In genomic region chr9:36968574-36969215, GRCh38 we compare ENCODE assay signal across 18 cellular contexts.
DNase-seq lines count a peak whose midpoint lies in the region; ATAC-seq, FAIRE-seq and TF ChIP-seq lines count a peak whose summit lies in the region.
"Had no signal": no experiment of that assay in that cellular context is flagged by ENCODE, and none has a peak within 500 bp of the region (broad histone marks: within the 10 kb centered on the region; RNA-seq: fewer than 3 reads in every experiment).

No MANE protein-coding gene starts in this region.

- CTCF ChIA-PET in Caco-2 (lab: Charles Lee) = interaction anchor here (0.6 kb wide), 1 partner anchor 161 kb away, joined by 3 read pairs; no protein-coding TSS in a partner anchor

- DNase-seq in Caco-2 (no peak), bronchial epithelial cell (ENCODE audit: low read depth) (no peak), HAP-1 (ENCODE audit: low spot score in 2 of 2) (no peak)
- DNase-seq in stimulated activated effector memory CD8-positive, alpha-beta T cell treated with anti-CD3 and anti-CD28 coated beads, Interleukin-12 subunit alpha, Interleukin-12 subunit beta, amount 100 ng/mL, for 72 hours (ENCODE audit: low spot score in 2 of 2) = no peak
- DNase-seq: CD4-positive, alpha-beta memory T cell; DMS79 treated with DMSO at 0.1 percent for 48 hours; NCI-H1436; NCI-H2029 treated with DMSO at 0.1 percent for 48 hours; NCI-H2171 treated with DMSO at 0.1 percent for 48 hours; NCI-H446 treated with DMSO at 0.1 percent for 48 hours; NCI-H774; PC-9; SJCRH30 had no signal

- H3K4me1 Mint-ChIP-seq in Caco-2 (ENCODE audit: low read depth, unreplicated experiment) (no peaks in the 10 kb centered on the region), IgD-negative memory B cell (peaks cover 18 to 24% (median 21%) of the 10 kb centered on the region in 3 donors)
- H3K4me1 Mint-ChIP-seq in stimulated activated effector memory CD8-positive, alpha-beta T cell treated with anti-CD3 and anti-CD28 coated beads, Interleukin-12 subunit alpha, Interleukin-12 subunit beta, amount 100 ng/mL, for 72 hours = no peaks in the 10 kb centered on the region
- H3K4me1 Mint-ChIP-seq: CD4-positive, alpha-beta memory T cell had no signal

- POLR2A ChIA-PET in Caco-2 (lab: Charles Lee) = no interaction called here

- H3K27me3 Mint-ChIP-seq in Caco-2 (ENCODE audit: insufficient read depth, unreplicated experiment) (peaks cover 6% of the 10 kb centered on the region), IgD-negative memory B cell (peaks cover 2% of the 10 kb centered on the region)

- H3K4me3 ChIP-seq in Caco-2 (ENCODE audit: low read depth, low read length) (no peak overlapping the region), bronchial epithelial cell (ENCODE audit: low read depth, low read length) (no peak overlapping the region), HAP-1 (no peak overlapping the region)
- H3K4me3 ChIP-seq: K562, PC-9, SJCRH30 had no signal

- intact Hi-C loops in Caco-2 (cut with micrococcal nuclease; ENCODE audit: unreplicated experiment) = no loop called here

- H3K4me1 ChIP-seq in Caco-2 = no peaks in the 10 kb centered on the region
- peaks cover 8% of the 10 kb centered on the region for H3K4me1 ChIP-seq in HAP-1
- H3K4me1 ChIP-seq: SJCRH30 had no signal

- H3K36me3 ChIP-seq in Caco-2 (ENCODE audit: control insufficient read depth, insufficient read depth, low read length) (no peaks in the 10 kb centered on the region), bronchial epithelial cell (ENCODE audit: control insufficient read depth, insufficient read depth, low read length) (no peaks in the 10 kb centered on the region), HAP-1 (replicated peaks) (no peaks in the 10 kb centered on the region)
- H3K36me3 ChIP-seq: SJCRH30 had no signal

- H3K9me3 Mint-ChIP-seq in Caco-2 (ENCODE audit: unreplicated experiment) (no peaks in the 10 kb centered on the region), IgD-negative memory B cell (no peaks in the 10 kb centered on the region)
- H3K9me3 Mint-ChIP-seq in stimulated activated effector memory CD8-positive, alpha-beta T cell treated with anti-CD3 and anti-CD28 coated beads, Interleukin-12 subunit alpha, Interleukin-12 subunit beta, amount 100 ng/mL, for 72 hours = no peaks in the 10 kb centered on the region
- H3K9me3 Mint-ChIP-seq: CD4-positive, alpha-beta memory T cell had no signal

- H3K4me3 Mint-ChIP-seq in Caco-2 (ENCODE audit: unreplicated experiment) = no peak overlapping the region
- peak overlapping the region in 1 of 4 donors; percentile 54 for H3K4me3 Mint-ChIP-seq in IgD-negative memory B cell
- H3K4me3 Mint-ChIP-seq in stimulated activated effector memory CD8-positive, alpha-beta T cell treated with anti-CD3 and anti-CD28 coated beads, Interleukin-12 subunit alpha, Interleukin-12 subunit beta, amount 100 ng/mL, for 72 hours = no peak overlapping the region
- H3K4me3 Mint-ChIP-seq: CD4-positive, alpha-beta memory T cell had no signal

- H3K36me3 Mint-ChIP-seq in Caco-2 (ENCODE audit: insufficient read depth, unreplicated experiment) (no peaks in the 10 kb centered on the region), IgD-negative memory B cell (peaks cover 7% of the 10 kb centered on the region)
- peaks cover 6% of the 10 kb centered on the region for H3K36me3 Mint-ChIP-seq in stimulated activated effector memory CD8-positive, alpha-beta T cell treated with anti-CD3 and anti-CD28 coated beads, Interleukin-12 subunit alpha, Interleukin-12 subunit beta, amount 100 ng/mL, for 72 hours
- H3K36me3 Mint-ChIP-seq: CD4-positive, alpha-beta memory T cell had no signal

- H3K27ac Mint-ChIP-seq in Caco-2 (ENCODE audit: unreplicated experiment) (peak overlapping the region; percentile 43), IgD-negative memory B cell (peak overlapping the region; percentile 27 to 81 (median 46))
- H3K27ac Mint-ChIP-seq in stimulated activated effector memory CD8-positive, alpha-beta T cell treated with anti-CD3 and anti-CD28 coated beads, Interleukin-12 subunit alpha, Interleukin-12 subunit beta, amount 100 ng/mL, for 72 hours = peak overlapping the region; percentile 26
- H3K27ac Mint-ChIP-seq: CD4-positive, alpha-beta memory T cell had no signal

- H3K9me3 ChIP-seq in Caco-2 (no peaks in the 10 kb centered on the region), HAP-1 (no peaks in the 10 kb centered on the region)
- H3K9me3 ChIP-seq: SJCRH30 had no signal

- BruUV-seq in Caco-2 (replicated peaks; lab: Mats Ljungman, UMichigan) = no TSS peak

- ATAC-seq in stimulated activated effector memory CD8-positive, alpha-beta T cell treated with anti-CD3 and anti-CD28 coated beads, Interleukin-12 subunit alpha, Interleukin-12 subunit beta, amount 100 ng/mL, for 72 hours = peak; percentile 39
- no peak for ATAC-seq in GM21576 (IDR thresholded peaks at IDR 0.05; ENCODE audit: unreplicated experiment)
- ATAC-seq in SK-N-SH treated with all-trans-retinoic acid at 6 μM for 48 hours = no peak

- FAIRE-seq in bronchial epithelial cell (lab: Jason Lieb, UNC) = peak; percentile 43
- FAIRE-seq: H54, K562 had no signal

- in situ Hi-C loops in HAP-1 (cut with MboI; ENCODE audit: low sequenced_read_pairs) = no loop called here

- H3K27me3 ChIP-seq in Caco-2 (replicated peaks; ENCODE audit: control insufficient read depth, insufficient read depth, low read length) (no peaks in the 10 kb centered on the region), bronchial epithelial cell (ENCODE audit: control insufficient read depth, insufficient read depth, low read length) (no peaks in the 10 kb centered on the region), HAP-1 (ENCODE audit: low read depth) (no peaks in the 10 kb centered on the region)
- H3K27me3 ChIP-seq: SJCRH30 had no signal

- TF ChIP-seq CTCF in Caco-2 (IDR thresholded peaks at IDR 0.05; ENCODE audit: insufficient read depth in 1 of 2, low read depth in 1 of 2, low read length in 1 of 2, severe bottlenecking in 1 of 2, unreplicated experiment in 1 of 2) (no peak), bronchial epithelial cell (IDR thresholded peaks at IDR 0.05; ENCODE audit: insufficient read depth, low read length, severe bottlenecking) (no peak)

TF ChIP-seq in SK-N-SH treated with all-trans-retinoic acid at 6 μM for 48 hours, 23 proteins besides CTCF, POLR2A, EP300 and RAD21 (continues in another document):
- TF ChIP-seq, protein P1, sequence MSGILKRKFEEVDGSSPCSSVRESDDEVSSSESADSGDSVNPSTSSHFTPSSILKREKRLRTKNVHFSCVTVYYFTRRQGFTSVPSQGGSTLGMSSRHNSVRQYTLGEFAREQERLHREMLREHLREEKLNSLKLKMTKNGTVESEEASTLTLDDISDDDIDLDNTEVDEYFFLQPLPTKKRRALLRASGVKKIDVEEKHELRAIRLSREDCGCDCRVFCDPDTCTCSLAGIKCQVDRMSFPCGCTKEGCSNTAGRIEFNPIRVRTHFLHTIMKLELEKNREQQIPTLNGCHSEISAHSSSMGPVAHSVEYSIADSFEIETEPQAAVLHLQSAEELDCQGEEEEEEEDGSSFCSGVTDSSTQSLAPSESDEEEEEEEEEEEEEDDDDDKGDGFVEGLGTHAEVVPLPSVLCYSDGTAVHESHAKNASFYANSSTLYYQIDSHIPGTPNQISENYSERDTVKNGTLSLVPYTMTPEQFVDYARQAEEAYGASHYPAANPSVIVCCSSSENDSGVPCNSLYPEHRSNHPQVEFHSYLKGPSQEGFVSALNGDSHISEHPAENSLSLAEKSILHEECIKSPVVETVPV (CRISPR knock-in tag; IDR thresholded peaks at IDR 0.05) = no peak
- TF ChIP-seq GLIS3 (CRISPR knock-in tag; IDR thresholded peaks at IDR 0.05) (no peak), TOX (CRISPR knock-in tag; IDR thresholded peaks at IDR 0.05; ENCODE audit: borderline replicate concordance) (no peak), BACH2 (CRISPR knock-in tag; IDR thresholded peaks at IDR 0.05; ENCODE audit: borderline replicate concordance) (no peak), ZNF70 (CRISPR knock-in tag; IDR thresholded peaks at IDR 0.05) (no peak), ZC3H10 (CRISPR knock-in tag; IDR thresholded peaks at IDR 0.05) (no peak), POU6F1 (CRISPR knock-in tag; IDR thresholded peaks at IDR 0.05; ENCODE audit: borderline replicate concordance, low read depth) (no peak), SNAI2 (CRISPR knock-in tag; IDR thresholded peaks at IDR 0.05) (no peak), PPARA (CRISPR knock-in tag; IDR thresholded peaks at IDR 0.05; ENCODE audit: borderline replicate concordance) (no peak)
